ENCODE assay signal across 1 cellular context in genomic region chr2:202950592-202950991, GRCh38.
A peak's percentile ranks its signal among the peaks of the same experiment; 100 is the strongest.
TF ChIP-seq lines count a peak whose summit lies in the region.

No MANE protein-coding gene starts in this region.

TF ChIP-seq in K562, 482 proteins besides CTCF, POLR2A, EP300 and RAD21 (continued from another document and continues in another):
- peak in 1 of 2 experiments; percentile 79; a peak in 2 of 4 replicates for TF ChIP-seq ZNF318 (IDR thresholded peaks at IDR 0.05; ENCODE audit: borderline replicate concordance in 1 of 2, low read depth in 1 of 2)
- peak; percentile 97 for TF ChIP-seq ZNF592 (IDR thresholded peaks at IDR 0.05)
- peak in 1 of 2 experiments; percentile 42; a peak in 1 of 4 replicates for TF ChIP-seq TBL1XR1 (IDR thresholded peaks at IDR 0.05; ENCODE audit: low read length in 2 of 2)
- TF ChIP-seq ADNP (tag; IDR thresholded peaks at IDR 0.05), result 0 out of 2 replicates have a peak, but pooled peaks have one; percentile 13
- TF ChIP-seq MGA (IDR thresholded peaks at IDR 0.05), result peak; percentile 89
- peak; percentile 71 for TF ChIP-seq ATF3 (IDR thresholded peaks at IDR 0.05)
- no peak for TF ChIP-seq ATF3 (CRISPR knock-in tag; conservative IDR thresholded peaks at IDR 0.05)
- TF ChIP-seq ZNF384 (IDR thresholded peaks at IDR 0.05; ENCODE audit: low read depth, low read length), result no peak
- TF ChIP-seq STAG1 (CRISPR knock-in tag; IDR thresholded peaks at IDR 0.05; ENCODE audit: borderline replicate concordance), result no peak
- TF ChIP-seq SNRNP70 (optimal IDR thresholded peaks at IDR 0.05; ENCODE audit: low read depth, low read length), result no peak
- no peak for TF ChIP-seq HDAC6 (IDR thresholded peaks at IDR 0.05; ENCODE audit: low read depth, low read length)
- peak; percentile 76; the same call in 1 of the 2 replicates for TF ChIP-seq CHAMP1 (IDR thresholded peaks at IDR 0.05)
- TF ChIP-seq TAF9B (IDR thresholded peaks at IDR 0.05; ENCODE audit: partially characterized antibody), result peak; percentile 68
- TF ChIP-seq ZNF3 (CRISPR knock-in tag; IDR thresholded peaks at IDR 0.05), result no peak
- TF ChIP-seq E2F6 (IDR thresholded peaks at IDR 0.05; ENCODE audit: borderline replicate concordance in 1 of 2, extremely low read depth in 1 of 2, insufficient read depth in 1 of 2, insufficient read length in 1 of 2, low read depth in 1 of 2, low read length in 1 of 2, poor library complexity in 1 of 2, severe bottlenecking in 1 of 2), result peak; percentile 27 to 63
